ENCODE assay signal across 8 cellular contexts in genomic region chr12:81257952-81258551, GRCh38.
DNase-seq lines count a peak whose midpoint lies in the region; ATAC-seq and TF ChIP-seq lines count a peak whose summit lies in the region.

No MANE protein-coding gene starts in this region.

- H2AFZ ChIP-seq in hepatocyte: no peak overlapping the region

- no peaks in the 10 kb centered on the region for H4K20me1 ChIP-seq in hepatocyte (ENCODE audit: insufficient read depth, poor library complexity, severe bottlenecking)

- no peaks in the 10 kb centered on the region for H3K36me3 ChIP-seq in hepatocyte (replicated peaks; ENCODE audit: insufficient read depth, low read depth)

- H3K4me3 Mint-ChIP-seq in activated CD4-positive, alpha-beta T cell treated with anti-CD3 and anti-CD28 coated beads, Interleukin-2, amount 10 ng/mL, durations not matched to agents 7 days and 5 days: no peak overlapping the region

- WGBS in hepatocyte (ENCODE audit: low lambda C conversion rate, missing lambda C conversion rate): 53% methylated on average over 4 of the region's 4 CpGs

- no peaks in the 10 kb centered on the region for H3K36me3 Mint-ChIP-seq in activated CD4-positive, alpha-beta T cell treated with anti-CD3 and anti-CD28 coated beads, Interleukin-2, amount 10 ng/mL, durations not matched to agents 7 days and 5 days (ENCODE audit: low read depth)

- peak; percentile 75 for TF ChIP-seq CTCF in hepatocyte (IDR thresholded peaks at IDR 0.05; ENCODE audit: poor library complexity)

- H3K79me2 ChIP-seq in hepatocyte: no peaks in the 10 kb centered on the region

- H3K9me2 ChIP-seq in hepatocyte (replicated peaks; ENCODE audit: insufficient read depth): no peaks in the 10 kb centered on the region

- H3K4me1 ChIP-seq in hepatocyte (ENCODE audit: insufficient read depth): no peaks in the 10 kb centered on the region

- no peak overlapping the region for H3K27ac Mint-ChIP-seq in activated CD4-positive, alpha-beta T cell treated with anti-CD3 and anti-CD28 coated beads, Interleukin-2, amount 10 ng/mL, durations not matched to agents 7 days and 5 days

- no peaks in the 10 kb centered on the region for H3K9me3 Mint-ChIP-seq in activated CD4-positive, alpha-beta T cell treated with anti-CD3 and anti-CD28 coated beads, Interleukin-2, amount 10 ng/mL, durations not matched to agents 7 days and 5 days

- H3K27me3 Mint-ChIP-seq in activated CD4-positive, alpha-beta T cell treated with anti-CD3 and anti-CD28 coated beads, Interleukin-2, amount 10 ng/mL, durations not matched to agents 7 days and 5 days: no peaks in the 10 kb centered on the region

- no peaks in the 10 kb centered on the region for H3K27me3 ChIP-seq in hepatocyte

- no peak overlapping the region for H3K27ac ChIP-seq in hepatocyte

- H3K4me2 ChIP-seq in hepatocyte: no peak overlapping the region

- POLR2A ChIA-PET in activated CD4-positive, alpha-beta T cell treated with anti-CD3 and anti-CD28 coated beads, Interleukin-2, amount 10 ng/mL, durations not matched to agents 7 days and 5 days (lab: Charles Lee): no interaction called here

- H3K4me3 ChIP-seq in hepatocyte: no peak overlapping the region

- no peaks in the 10 kb centered on the region for H3K9me3 ChIP-seq in hepatocyte (ENCODE audit: low read depth)

- CTCF ChIA-PET in activated CD4-positive, alpha-beta T cell treated with anti-CD3 and anti-CD28 coated beads, Interleukin-2, amount 10 ng/mL, durations not matched to agents 7 days and 5 days (lab: Charles Lee): no interaction called here

- H3K4me1 Mint-ChIP-seq in activated CD4-positive, alpha-beta T cell treated with anti-CD3 and anti-CD28 coated beads, Interleukin-2, amount 10 ng/mL, durations not matched to agents 7 days and 5 days: no peaks in the 10 kb centered on the region

- ATAC-seq in SK-N-SH treated with all-trans-retinoic acid at 6 μM for 48 hours (peak; percentile 59), HG03196 (IDR thresholded peaks at IDR 0.05; ENCODE audit: unreplicated experiment) (no peak)

- DNase-seq in GM04504 (ENCODE audit: low read depth): peak; percentile 25
- peak; percentile 64 for DNase-seq in NCI-H1105 treated with DMSO at 0.1 percent for 48 hours (lab: John Stamatoyannopoulos, UW)
- peak; percentile 50 for DNase-seq in hepatocyte (ENCODE audit: low spot score)
- DNase-seq in activated CD4-positive, alpha-beta T cell treated with anti-CD3 and anti-CD28 coated beads, Interleukin-2, amount 10 ng/mL, durations not matched to agents 7 days and 5 days: no peak
- no peak for DNase-seq in T-helper 9 cell
- no peak for DNase-seq in OCI-M2 (lab: John Stamatoyannopoulos, UW; ENCODE audit: unreplicated experiment)

TF ChIP-seq in SK-N-SH treated with all-trans-retinoic acid at 6 μM for 48 hours, 23 proteins besides CTCF, POLR2A, EP300 and RAD21:
- TF ChIP-seq TSHZ2 (CRISPR knock-in tag; IDR thresholded peaks at IDR 0.05): no peak
- no peak for TF ChIP-seq ZFP30 (CRISPR knock-in tag; IDR thresholded peaks at IDR 0.05)
- no peak for TF ChIP-seq ESRRG (CRISPR knock-in tag; IDR thresholded peaks at IDR 0.05)
- no peak for TF ChIP-seq PPARA (CRISPR knock-in tag; IDR thresholded peaks at IDR 0.05; ENCODE audit: borderline replicate concordance)
- TF ChIP-seq CSRNP3 (CRISPR knock-in tag; IDR thresholded peaks at IDR 0.05): no peak
- TF ChIP-seq BACH2 (CRISPR knock-in tag; IDR thresholded peaks at IDR 0.05; ENCODE audit: borderline replicate concordance): no peak
- no peak for TF ChIP-seq ZNF8 (CRISPR knock-in tag; IDR thresholded peaks at IDR 0.05)
- TF ChIP-seq SNAI2 (CRISPR knock-in tag; IDR thresholded peaks at IDR 0.05): no peak
- no peak for TF ChIP-seq TCF4 (CRISPR knock-in tag; IDR thresholded peaks at IDR 0.05; ENCODE audit: borderline replicate concordance)
- no peak for TF ChIP-seq ZNF565 (CRISPR knock-in tag; conservative IDR thresholded peaks at IDR 0.05; ENCODE audit: low read depth)
- no peak for TF ChIP-seq OSR1 (CRISPR knock-in tag; IDR thresholded peaks at IDR 0.05)

Comparison
In these comparisons a context has a peak if more than half of its experiments do, and no peak if none do; other contexts are left out.
1. DNase-seq: peak in GM04504 (single experiment), NCI-H1105 treated with DMSO at 0.1 percent for 48 hours (single experiment) and hepatocyte (single experiment); none in activated CD4-positive, alpha-beta T cell treated with anti-CD3 and anti-CD28 coated beads, Interleukin-2, amount 10 ng/mL, durations not matched to agents 7 days and 5 days (single experiment), T-helper 9 cell (single experiment) and OCI-M2 (single experiment).